ENCODE assay signal across 23 cellular contexts in the genomic region with DNA sequence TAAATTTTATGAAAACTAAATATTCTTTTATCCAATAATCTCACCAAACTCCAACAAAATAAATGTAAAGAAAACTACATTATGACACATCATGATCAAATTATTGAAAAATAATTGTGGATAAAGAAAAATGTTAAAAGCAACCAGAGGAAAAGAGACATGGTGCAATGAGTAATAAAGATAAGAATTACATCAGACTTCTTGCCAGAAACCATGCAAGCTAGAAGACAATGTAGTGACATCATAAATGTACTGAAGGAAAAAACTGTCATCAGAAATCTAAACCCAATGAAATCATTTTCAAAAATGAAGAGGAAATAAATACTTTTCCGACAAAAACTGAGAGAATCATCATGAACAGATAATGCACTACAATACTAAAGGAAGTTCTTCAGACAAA.
"Had no signal": no experiment of that assay in that cellular context is flagged by ENCODE, and none has a peak within 500 bp of the region (broad histone marks: within the 10 kb centered on the region; RNA-seq: fewer than 3 reads in every experiment).

No MANE protein-coding gene starts in this region.

- ATAC-seq: activated CD4-positive, alpha-beta T cell treated with anti-CD3 and anti-CD28 coated beads for 36 hours; activated CD8-positive, alpha-beta memory T cell treated with anti-CD3 and anti-CD28 coated beads, Interleukin-2, amount 10 ng/mL, durations not matched to agents 7 days and 5 days; body of pancreas; left lobe of liver; natural killer cell treated with Interleukin-12 subunit alpha and Interleukin-12 subunit beta and Interleukin-15 and Interleukin-18, amount 100 ng/mL, for 72 hours; stimulated activated memory B cell treated with anti-CD40 and anti-IgM and Interleukin-4, amounts not matched to agents 10 μg/mL and 1 μg/mL and 100 μg/mL, for 72 hours; upper lobe of right lung; WTC11 had no signal

- H3K9me3 ChIP-seq: body of pancreas, neutrophil, sigmoid colon, thoracic aorta, upper lobe of right lung had no signal

- H3K36me3 ChIP-seq: neutrophil, sigmoid colon, spleen, thoracic aorta, upper lobe of right lung had no signal

- FAIRE-seq: endometrium, TTC549 had no signal

- H3K4me3 ChIP-seq: body of pancreas, coronary artery, sigmoid colon, spleen, thoracic aorta, upper lobe of right lung had no signal

- H3K27me3 ChIP-seq: body of pancreas, neutrophil, sigmoid colon, spleen, upper lobe of right lung had no signal

- H3K27ac ChIP-seq: body of pancreas, coronary artery, neutrophil, sigmoid colon, spleen, thoracic aorta, upper lobe of right lung had no signal

- H3K4me1 ChIP-seq: body of pancreas, sigmoid colon, spleen, upper lobe of right lung had no signal

- DNase-seq: activated CD4-positive, alpha-beta memory T cell treated with anti-CD3 and anti-CD28 coated beads, Interleukin-2, amount 10 ng/mL, durations not matched to agents 7 days and 5 days; activated CD4-positive, alpha-beta T cell treated with anti-CD3 and anti-CD28 coated beads for 36 hours; activated CD8-positive, alpha-beta memory T cell treated with anti-CD3 and anti-CD28 coated beads, Interleukin-2, amount 10 ng/mL, durations not matched to agents 7 days and 5 days; amniotic stem cell; body of pancreas; caudate nucleus; hippocampal formation; kidney; sigmoid colon; spleen; stimulated activated CD4-positive, alpha-beta T cell treated with anti-CD3 and anti-CD28 coated beads, Interleukin-4, amount 100 ng/mL, for 4 hours; SW 1271; T-helper 2 cell; upper lobe of right lung had no signal
